9 cellular contexts compared by ENCODE assay signal in the genomic region with DNA sequence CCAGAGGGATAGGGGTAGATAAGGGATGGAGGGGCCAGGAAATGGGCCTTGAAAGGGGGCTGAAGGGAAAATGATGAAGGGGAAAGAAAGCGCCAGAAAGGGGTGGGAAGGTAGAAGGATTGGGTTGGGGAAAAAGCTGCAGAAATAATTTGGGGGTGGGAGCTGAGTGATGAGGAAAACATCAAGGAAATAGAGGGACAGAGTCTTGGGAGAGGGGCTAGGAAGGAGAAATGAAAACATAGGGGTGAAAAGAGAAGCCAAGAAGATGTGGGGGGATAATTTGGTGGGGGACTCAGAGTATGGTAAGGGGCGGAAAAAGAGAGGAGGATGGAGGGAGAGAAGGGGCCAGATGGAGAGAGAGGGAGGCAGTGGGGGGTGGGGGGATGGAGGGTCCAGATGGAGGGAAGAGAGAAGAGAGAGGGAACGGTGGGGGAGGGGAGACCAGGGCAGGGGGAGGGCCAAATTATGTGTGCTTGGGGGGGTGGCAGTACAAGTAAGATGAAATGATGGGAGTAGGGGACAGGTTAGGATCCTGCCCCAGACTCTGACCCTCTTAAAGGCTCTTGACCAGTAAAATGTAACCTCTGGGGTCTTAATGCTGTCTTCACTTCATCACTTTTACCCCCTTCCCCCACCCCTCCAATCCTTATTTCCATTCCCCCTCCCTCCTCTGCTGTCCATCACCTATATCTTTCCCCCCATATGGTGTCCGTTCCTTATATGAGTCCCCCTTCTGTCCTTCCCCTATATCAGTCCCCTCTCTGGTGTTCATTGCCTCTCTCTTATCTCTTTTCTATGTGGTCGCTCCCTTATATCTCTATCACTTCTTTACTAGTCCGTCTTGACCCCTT. TPM values are rescaled to one million over a fixed set of nuclear protein-coding genes. Genes with fewer than 3 reads are reported as not detected.
DNase-seq lines count a peak whose midpoint lies in the region; ATAC-seq and TF ChIP-seq lines count a peak whose summit lies in the region.
"Had no signal": no experiment of that assay in that cellular context is flagged by ENCODE, and none has a peak within 500 bp of the region (broad histone marks: within the 10 kb centered on the region; RNA-seq: fewer than 3 reads in every experiment).

No MANE protein-coding gene starts in this region.

- H3K27me3 ChIP-seq in gastrocnemius medialis, result no peaks in the 10 kb centered on the region

- peak overlapping the region; percentile 58 for H3K4me3 ChIP-seq in OCI-LY7 (ENCODE audit: low read depth, low read length, poor library complexity, severe bottlenecking)
- H3K4me3 ChIP-seq in gastrocnemius medialis, result peak overlapping the region in 2 of 4 donors; percentile 26 to 38
- H3K4me3 ChIP-seq: A549 had no signal

- peaks cover 6% of the 10 kb centered on the region; the same call in 1 of the 2 replicates for H4K20me1 ChIP-seq in OCI-LY7 (ENCODE audit: insufficient read depth, low read length)

- TF ChIP-seq CTCF in OCI-LY7 (conservative IDR thresholded peaks at IDR 0.05; ENCODE audit: low read length) (no peak), gastrocnemius medialis (IDR thresholded peaks at IDR 0.05 in 4 of 5, conservative IDR thresholded peaks at IDR 0.05 in 1 of 5) (no peak), GM13976 (IDR thresholded peaks at IDR 0.05; ENCODE audit: borderline replicate concordance, control extremely low read depth, extremely low read depth, insufficient read depth, missing control alignments) (no peak)

- DNase-seq in NCI-H146 (lab: John Stamatoyannopoulos, UW), result peak; percentile 19
- DNase-seq in NCI-H146 treated with DMSO at 0.1 percent for 48 hours (lab: John Stamatoyannopoulos, UW; ENCODE audit: unreplicated experiment), result no peak
- DNase-seq in OCI-LY7 (ENCODE audit: low spot score), result peak; percentile 29
- DNase-seq in erythroblast (lab: John Stamatoyannopoulos, UW), result peak; percentile 71 to 87
- DNase-seq in gastrocnemius medialis, result no peak
- DNase-seq in GM13976 (ENCODE audit: low spot score), result no peak
- DNase-seq in NCI-H510A treated with DMSO at 0.1 percent for 48 hours (lab: John Stamatoyannopoulos, UW), result no peak

- POLR2A ChIA-PET in OCI-LY7 (lab: Charles Lee), result interaction anchor here (0.5 kb wide), 1 partner anchor 174 kb away, joined by 4 read pairs; no protein-coding TSS in a partner anchor

- H3K27ac ChIP-seq in OCI-LY7 (ENCODE audit: low read depth, low read length, poor library complexity, severe bottlenecking) (no peak overlapping the region), gastrocnemius medialis (peak overlapping the region in 3 of 4 donors; percentile 28 to 94 (median 90))

- ATAC-seq in gastrocnemius medialis (no peak), GM21381 (IDR thresholded peaks at IDR 0.05; ENCODE audit: unreplicated experiment) (no peak)
- ATAC-seq: A549 had no signal

- peak overlapping the region; percentile 55 for H3K4me2 ChIP-seq in OCI-LY7 (ENCODE audit: low read length)

- no peaks in the 10 kb centered on the region for H3K9me2 ChIP-seq in OCI-LY7 (ENCODE audit: insufficient read depth, low read length)

- in situ Hi-C loops in gastrocnemius medialis (cut with MboI; ENCODE audit: low sequenced_read_pairs in 4 of 4), result loop anchor here in 1 of 4 donors (25.0 kb wide), 1 partner anchor 458 kb away; a partner anchor contains a TSS
- in situ Hi-C loops in GM13976 (cut with MboI; ENCODE audit: low sequenced_read_pairs, unreplicated experiment), result no loop called here

- no TSS peak for BruUV-seq in OCI-LY7 (replicated peaks; lab: Mats Ljungman, UMichigan)

- peaks cover 20% of the 10 kb centered on the region; the same call in 1 of the 2 replicates for H3K79me2 ChIP-seq in OCI-LY7 (ENCODE audit: insufficient read depth, low read depth, low read length)

- H3K4me1 ChIP-seq in OCI-LY7 (ENCODE audit: insufficient read depth, low read length, poor library complexity, severe bottlenecking) (peaks cover 45% of the 10 kb centered on the region), gastrocnemius medialis (peaks cover 32 to 33% of the 10 kb centered on the region in 2 donors)

- intact Hi-C loops in OCI-LY7 (cut with micrococcal nuclease; ENCODE audit: unreplicated experiment), result no loop called here
- intact Hi-C loops in gastrocnemius medialis (cut with DNase I; ENCODE audit: low total_unique reads), result no loop called here

- no peaks in the 10 kb centered on the region for H3K9me3 ChIP-seq in OCI-LY7 (ENCODE audit: low read length)
- H3K9me3 ChIP-seq in gastrocnemius medialis, result no peaks in the 10 kb centered on the region
- H3K9me3 ChIP-seq: A549 had no signal

- H3K36me3 ChIP-seq in OCI-LY7 (ENCODE audit: insufficient read depth, low read length) (peaks cover 8% of the 10 kb centered on the region), gastrocnemius medialis (peaks cover 0 to 8% of the 10 kb centered on the region in 2 donors)

- no peak overlapping the region for H2AFZ ChIP-seq in OCI-LY7 (ENCODE audit: low read length)

- TF ChIP-seq POLR2A in erythroblast (IDR thresholded peaks at IDR 0.05; ENCODE audit: low read length) (no peak), gastrocnemius medialis (IDR thresholded peaks at IDR 0.05) (no peak)

- CTCF ChIA-PET in OCI-LY7 (lab: Charles Lee; ENCODE audit: unreplicated experiment), result no interaction called here

RNA-seq across cellular contexts. Expression of a gene that starts 0.9 kb away (rescaled TPM):
- total RNA-seq in OCI-LY7 (2014; rRNA removed; shearing (Covaris generic)), result 5.4 and 5.6 TPM in 2 replicates
- total RNA-seq in OCI-LY7 (2022), result 30.7 and 32.3 TPM in 2 replicates
- 1 to 10 TPM in 3 of 4 donors, under 1 TPM in 1; 0.71 to 2.3 (median 1.3) TPM for total RNA-seq in gastrocnemius medialis

RNA-seq across cellular contexts. Expression of a gene that starts 2.8 kb away (rescaled TPM):
- total RNA-seq in OCI-LY7 (2014; rRNA removed; shearing (Covaris generic)), result 147 and 164 TPM in 2 replicates
- 165 and 175 TPM in 2 replicates for total RNA-seq in OCI-LY7 (2022)
- total RNA-seq in gastrocnemius medialis, result 100 to 1,000 TPM in 2 of 4 donors, 10 to 100 TPM in 2; 69.9 to 119 (median 93.2) TPM

RNA-seq across cellular contexts. Expression of a gene that starts 9.9 kb away (rescaled TPM):
- 19.9 and 21.4 TPM in 2 replicates for total RNA-seq in OCI-LY7 (2014; rRNA removed; shearing (Covaris generic))
- total RNA-seq in OCI-LY7 (2022) (30.2 and 35.0 TPM in 2 replicates), gastrocnemius medialis (10 to 100 TPM; 53.5 to 65.8 (median 62.9) TPM)

RNA-seq across cellular contexts. Expression of a gene that starts 29.1 kb away (rescaled TPM):
- total RNA-seq in OCI-LY7 (2014; rRNA removed; shearing (Covaris generic)), result 133 and 138 TPM in 2 replicates
- 167 and 176 TPM in 2 replicates for total RNA-seq in OCI-LY7 (2022)
- total RNA-seq in gastrocnemius medialis, result 1 to 10 TPM in 1 of 4 donors, under 1 TPM in 1, not detected in 2; 0.64 to 1.4 TPM

RNA-seq across cellular contexts. Expression of a gene that starts 33.7 kb away (rescaled TPM):
- total RNA-seq in OCI-LY7 (2014; rRNA removed; shearing (Covaris generic)), result 7.7 and 11.2 TPM in 2 replicates
- 6.8 and 7.3 TPM in 2 replicates for total RNA-seq in OCI-LY7 (2022)
- total RNA-seq in gastrocnemius medialis, result 1 to 10 TPM in 2 of 4 donors, under 1 TPM in 2; 0.82 to 2.2 (median 1.2) TPM

Comparison
In these comparisons a context has a peak if more than half of its experiments do, and no peak if none do; other contexts are left out.
1. DNase-seq: peak in NCI-H146 (single experiment), OCI-LY7 (single experiment) and erythroblast (2 of 2); none in NCI-H146 treated with DMSO at 0.1 percent for 48 hours (single experiment), gastrocnemius medialis (0 of 2), GM13976 (single experiment) and NCI-H510A treated with DMSO at 0.1 percent for 48 hours (single experiment).